ENCODE assay signal across 8 cellular contexts in genomic region chr19:29811125-29812079, GRCh38. TPM values are rescaled to one million over a fixed set of nuclear protein-coding genes. Genes with fewer than 3 reads are reported as not detected.
DNase-seq lines count a peak whose midpoint lies in the region; ATAC-seq and TF ChIP-seq lines count a peak whose summit lies in the region.

Gene CCNE1 (plus strand): TSS chr19:29811991. CDS start chr19:29812556, 565 bp downstream.

- no peaks in the 10 kb centered on the region for H3K9me3 Mint-ChIP-seq in activated T-helper 1 cell treated with anti-CD3 and anti-CD28 coated beads, Interleukin-12 subunit alpha, Interleukin-12 subunit beta, Interleukin-2, Interleukin-4 antibody, amounts not matched to agents 30 ng/mL and 10 ng/mL and 1 ng/mL, durations not matched to agents 14 hours and 24 hours and 36 hours
- no peaks in the 10 kb centered on the region for H3K9me3 Mint-ChIP-seq in natural killer cell
- no peaks in the 10 kb centered on the region for H3K9me3 Mint-ChIP-seq in stimulated activated naive B cell treated with anti-CD40 and anti-IgM and Interleukin-4, amounts not matched to agents 10 μg/mL and 1 μg/mL and 100 μg/mL, for 72 hours

- peak; percentile 72 for ATAC-seq in GM21619 (IDR thresholded peaks at IDR 0.05; ENCODE audit: unreplicated experiment)
- peak; percentile 94 to 99 (median 96) for ATAC-seq in natural killer cell
- ATAC-seq in stimulated activated naive B cell treated with anti-CD40 and anti-IgM and Interleukin-4, amounts not matched to agents 10 μg/mL and 1 μg/mL and 100 μg/mL, for 72 hours (replicated peaks), result peak; percentile 89 to 90

- intact Hi-C loops in activated T-helper 1 cell treated with anti-CD3 and anti-CD28 coated beads, Interleukin-12 subunit alpha, Interleukin-12 subunit beta, Interleukin-2, Interleukin-4 antibody, amounts not matched to agents 30 ng/mL and 10 ng/mL and 1 ng/mL, durations not matched to agents 14 hours and 24 hours and 36 hours (cut with micrococcal nuclease), result loop anchor here (1.0 to 2.0 kb wide), 6 partner anchors 20 to 205 kb away; partner anchors contain the start of genes POP4 and URI1
- intact Hi-C loops in natural killer cell (cut with micrococcal nuclease), result loop anchor here (1.0 to 10.0 kb wide), 3 partner anchors 33 to 597 kb away; partner anchors contain the start of genes UQCRFS1 and URI1

- peak within 1 kb of the TSS; percentile 92 for H3K27ac Mint-ChIP-seq in activated T-helper 1 cell treated with anti-CD3 and anti-CD28 coated beads, Interleukin-12 subunit alpha, Interleukin-12 subunit beta, Interleukin-2, Interleukin-4 antibody, amounts not matched to agents 30 ng/mL and 10 ng/mL and 1 ng/mL, durations not matched to agents 14 hours and 24 hours and 36 hours
- peak within 1 kb of the TSS; percentile 74 to 84 for H3K27ac Mint-ChIP-seq in natural killer cell
- H3K27ac Mint-ChIP-seq in stimulated activated naive B cell treated with anti-CD40 and anti-IgM and Interleukin-4, amounts not matched to agents 10 μg/mL and 1 μg/mL and 100 μg/mL, for 72 hours, result peak within 1 kb of the TSS; percentile 95

- peak within 1 kb of the TSS; percentile 97 for H3K4me3 Mint-ChIP-seq in activated T-helper 1 cell treated with anti-CD3 and anti-CD28 coated beads, Interleukin-12 subunit alpha, Interleukin-12 subunit beta, Interleukin-2, Interleukin-4 antibody, amounts not matched to agents 30 ng/mL and 10 ng/mL and 1 ng/mL, durations not matched to agents 14 hours and 24 hours and 36 hours
- H3K4me3 Mint-ChIP-seq in natural killer cell, result peak within 1 kb of the TSS; percentile 94
- peak within 1 kb of the TSS; percentile 89 to 90 for H3K4me3 Mint-ChIP-seq in stimulated activated naive B cell treated with anti-CD40 and anti-IgM and Interleukin-4, amounts not matched to agents 10 μg/mL and 1 μg/mL and 100 μg/mL, for 72 hours

- H3K4me3 ChIP-seq in fibroblast of mammary gland (ENCODE audit: control insufficient read depth, low read depth, low read length), result peak within 1 kb of the TSS; percentile 43

- TF ChIP-seq CTCF in fibroblast of mammary gland (conservative IDR thresholded peaks at IDR 0.05; ENCODE audit: control insufficient read depth, insufficient read depth, low read depth, low read length) (no peak), natural killer cell (IDR thresholded peaks at IDR 0.05) (no peak)

- H3K4me1 Mint-ChIP-seq in activated T-helper 1 cell treated with anti-CD3 and anti-CD28 coated beads, Interleukin-12 subunit alpha, Interleukin-12 subunit beta, Interleukin-2, Interleukin-4 antibody, amounts not matched to agents 30 ng/mL and 10 ng/mL and 1 ng/mL, durations not matched to agents 14 hours and 24 hours and 36 hours (ENCODE audit: low read depth), result peaks cover 38% of the 10 kb centered on the region
- H3K4me1 Mint-ChIP-seq in natural killer cell, result peaks cover 5 to 13% of the 10 kb centered on the region in 2 donors
- peaks cover 13 to 25% of the 10 kb centered on the region in 2 donors for H3K4me1 Mint-ChIP-seq in stimulated activated naive B cell treated with anti-CD40 and anti-IgM and Interleukin-4, amounts not matched to agents 10 μg/mL and 1 μg/mL and 100 μg/mL, for 72 hours

- peaks cover 24% of the 10 kb centered on the region for H3K36me3 Mint-ChIP-seq in activated T-helper 1 cell treated with anti-CD3 and anti-CD28 coated beads, Interleukin-12 subunit alpha, Interleukin-12 subunit beta, Interleukin-2, Interleukin-4 antibody, amounts not matched to agents 30 ng/mL and 10 ng/mL and 1 ng/mL, durations not matched to agents 14 hours and 24 hours and 36 hours (ENCODE audit: low read depth)
- no peaks in the 10 kb centered on the region for H3K36me3 Mint-ChIP-seq in natural killer cell
- peaks cover 2 to 3% of the 10 kb centered on the region in 2 donors for H3K36me3 Mint-ChIP-seq in stimulated activated naive B cell treated with anti-CD40 and anti-IgM and Interleukin-4, amounts not matched to agents 10 μg/mL and 1 μg/mL and 100 μg/mL, for 72 hours

- in situ Hi-C loops in KBM-7 (cut with MboI; ENCODE audit: low pct_unique_long_range_greater_than_20kb, low sequenced_read_pairs), result no loop called here

- no peaks in the 10 kb centered on the region for H3K27me3 Mint-ChIP-seq in activated T-helper 1 cell treated with anti-CD3 and anti-CD28 coated beads, Interleukin-12 subunit alpha, Interleukin-12 subunit beta, Interleukin-2, Interleukin-4 antibody, amounts not matched to agents 30 ng/mL and 10 ng/mL and 1 ng/mL, durations not matched to agents 14 hours and 24 hours and 36 hours (ENCODE audit: insufficient read depth)
- no peaks in the 10 kb centered on the region for H3K27me3 Mint-ChIP-seq in natural killer cell (ENCODE audit: low read depth in 2 of 2)
- H3K27me3 Mint-ChIP-seq in stimulated activated naive B cell treated with anti-CD40 and anti-IgM and Interleukin-4, amounts not matched to agents 10 μg/mL and 1 μg/mL and 100 μg/mL, for 72 hours, result peaks cover 9 to 13% of the 10 kb centered on the region in 2 donors

- DNase-seq in DMS79 (lab: John Stamatoyannopoulos, UW) (peak; percentile 44), KBM-7 (peak; percentile 80), RKO (ENCODE audit: low spot score) (peak; percentile 76), fibroblast of mammary gland (ENCODE audit: low read depth) (peak; percentile 72), natural killer cell (peak; percentile 92)
- DNase-seq in activated T-helper 1 cell treated with anti-CD3 and anti-CD28 coated beads, Interleukin-12 subunit alpha, Interleukin-12 subunit beta, Interleukin-2, Interleukin-4 antibody, amounts not matched to agents 30 ng/mL and 10 ng/mL and 1 ng/mL, durations not matched to agents 14 hours and 24 hours and 36 hours (ENCODE audit: low spot score), result peak; percentile 92
- DNase-seq in stimulated activated naive B cell treated with anti-CD40 and anti-IgM and Interleukin-4, amounts not matched to agents 10 μg/mL and 1 μg/mL and 100 μg/mL, for 72 hours, result peak; percentile 82

RNA-seq across cellular contexts. Expression of gene CCNE1, which starts in this region (rescaled TPM):
- total RNA-seq in activated T-helper 1 cell treated with anti-CD3 and anti-CD28 coated beads, Interleukin-12 subunit alpha, Interleukin-12 subunit beta, Interleukin-2, Interleukin-4 antibody, amounts not matched to agents 30 ng/mL and 10 ng/mL and 1 ng/mL, durations not matched to agents 14 hours and 24 hours and 36 hours, result 55.1 and 58.4 TPM in 2 replicates
- 1 to 10 TPM; 2.6 to 6.7 (median 2.9) TPM for total RNA-seq in natural killer cell

Comparison
In these comparisons a context has a peak if more than half of its experiments do, and no peak if none do; other contexts are left out.
1. Peak in every context shown above with its lines: DNase-seq, ATAC-seq and H3K4me3 ChIP-seq.